Comparison of ENCODE assay signal across 25 cellular contexts in the genomic region with DNA sequence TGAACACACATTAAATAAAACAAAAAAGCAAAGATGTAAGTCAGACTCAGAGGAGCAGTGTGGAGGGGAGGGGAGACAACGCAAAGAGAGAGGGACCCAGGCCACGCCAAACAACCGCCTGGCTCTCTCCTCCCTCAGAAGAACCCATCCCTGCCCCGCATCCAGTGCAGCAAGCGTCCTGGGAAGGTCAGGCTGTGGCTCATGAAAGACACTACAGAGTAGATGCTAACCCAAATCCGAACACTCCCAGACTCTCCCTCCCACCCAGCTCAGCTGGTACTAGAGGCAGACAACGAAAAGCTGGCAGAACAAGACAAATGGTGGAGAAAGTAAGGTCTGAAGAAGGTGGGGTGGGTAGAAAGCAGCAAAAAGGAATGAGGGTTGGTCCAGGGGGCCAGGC. TPM values are rescaled to one million over a fixed set of nuclear protein-coding genes. Genes with fewer than 3 reads are reported as not detected.
"Had no signal": no experiment of that assay in that cellular context is flagged by ENCODE, and none has a peak within 500 bp of the region (broad histone marks: within the 10 kb centered on the region; RNA-seq: fewer than 3 reads in every experiment).

No MANE protein-coding gene starts in this region.

- ATAC-seq: activated CD4-positive, alpha-beta T cell treated with anti-CD3 and anti-CD28 coated beads for 36 hours; activated T-helper 17 cell treated with anti-CD3 and anti-CD28 coated beads, Interleukin-2, amount 50 U/mL, for 72 hours; PC-3 had no signal

- H3K4me3 Mint-ChIP-seq: activated CD4-positive, alpha-beta memory T cell treated with anti-CD3 and anti-CD28 coated beads, Interleukin-2, amount 10 ng/mL, durations not matched to agents 7 days and 5 days; activated CD4-positive, alpha-beta T cell treated with anti-CD3 and anti-CD28 coated beads for 36 hours; activated naive CD4-positive, alpha-beta T cell treated with anti-CD3 and anti-CD28 coated beads for 36 hours; activated naive CD8-positive, alpha-beta T cell; activated T-helper 17 cell treated with anti-CD3 and anti-CD28 coated beads, Interleukin-2, amount 50 U/mL, for 72 hours; IgD-negative memory B cell had no signal

- H3K4me3 ChIP-seq: SK-N-MC had no signal

- H3K27me3 ChIP-seq: brain microvascular endothelial cell had no signal

- H3K4me1 Mint-ChIP-seq: activated T-helper 17 cell treated with anti-CD3 and anti-CD28 coated beads, Interleukin-2, amount 50 U/mL, for 72 hours had no signal

- H3K27me3 Mint-ChIP-seq: activated CD4-positive, alpha-beta T cell treated with anti-CD3 and anti-CD28 coated beads for 36 hours had no signal

- H3K27ac Mint-ChIP-seq: activated CD4-positive, alpha-beta memory T cell treated with anti-CD3 and anti-CD28 coated beads, Interleukin-2, amount 10 ng/mL, durations not matched to agents 7 days and 5 days; activated CD4-positive, alpha-beta T cell treated with anti-CD3 and anti-CD28 coated beads for 36 hours; activated naive CD4-positive, alpha-beta T cell treated with anti-CD3 and anti-CD28 coated beads for 36 hours; activated naive CD8-positive, alpha-beta T cell; activated T-helper 17 cell treated with anti-CD3 and anti-CD28 coated beads, Interleukin-2, amount 50 U/mL, for 72 hours; IgD-negative memory B cell had no signal

- H3K36me3 Mint-ChIP-seq: activated naive CD8-positive, alpha-beta T cell; IgD-negative memory B cell had no signal

- H3K36me3 ChIP-seq: brain microvascular endothelial cell, WERI-Rb-1 had no signal

- H3K9me3 Mint-ChIP-seq: activated CD4-positive, alpha-beta memory T cell treated with anti-CD3 and anti-CD28 coated beads, Interleukin-2, amount 10 ng/mL, durations not matched to agents 7 days and 5 days; activated naive CD4-positive, alpha-beta T cell treated with anti-CD3 and anti-CD28 coated beads for 36 hours; activated T-helper 17 cell treated with anti-CD3 and anti-CD28 coated beads, Interleukin-2, amount 50 U/mL, for 72 hours; IgD-negative memory B cell had no signal

- H3K27ac ChIP-seq: brain microvascular endothelial cell, SK-N-MC, WERI-Rb-1 had no signal

- DNase-seq: activated CD4-positive, alpha-beta memory T cell treated with anti-CD3 and anti-CD28 coated beads, Interleukin-2, amount 10 ng/mL, durations not matched to agents 7 days and 5 days; activated CD4-positive, alpha-beta T cell treated with anti-CD3 and anti-CD28 coated beads for 36 hours; activated CD4-positive, alpha-beta T cell treated with anti-CD3 and anti-CD28 coated beads, Interleukin-2, amount 50 U/mL, for 1 hour; activated gamma-delta T cell; activated naive CD4-positive, alpha-beta T cell treated with anti-CD3 and anti-CD28 coated beads for 36 hours; activated T-cell treated with anti-CD3 and anti-CD28 coated beads for 4 hours; activated T-cell treated with anti-CD3 and anti-CD28 coated beads, Interleukin-2, amount 50 U/mL, for 48 hours; amygdala; brain microvascular endothelial cell; KG1; NCI-H1048; NCI-H146; NCI-H187 treated with DMSO at 0.1 percent for 48 hours; NCI-H2081 treated with DMSO at 0.1 percent for 48 hours; NCI-H446; NCI-H524; PC-3; SIG-M5; T-helper 1 cell; WERI-Rb-1 had no signal

RNA-seq across cellular contexts. Expression of gene KCNMA1, which starts 39.0 kb away (rescaled TPM):
- total RNA-seq: activated CD8-positive, alpha-beta memory T cell treated with anti-CD3 and anti-CD28 coated beads for 36 hours; activated naive CD4-positive, alpha-beta T cell treated with anti-CD3 and anti-CD28 coated beads for 36 hours had no signal
